21 cellular contexts compared by ENCODE assay signal in the genomic region with DNA sequence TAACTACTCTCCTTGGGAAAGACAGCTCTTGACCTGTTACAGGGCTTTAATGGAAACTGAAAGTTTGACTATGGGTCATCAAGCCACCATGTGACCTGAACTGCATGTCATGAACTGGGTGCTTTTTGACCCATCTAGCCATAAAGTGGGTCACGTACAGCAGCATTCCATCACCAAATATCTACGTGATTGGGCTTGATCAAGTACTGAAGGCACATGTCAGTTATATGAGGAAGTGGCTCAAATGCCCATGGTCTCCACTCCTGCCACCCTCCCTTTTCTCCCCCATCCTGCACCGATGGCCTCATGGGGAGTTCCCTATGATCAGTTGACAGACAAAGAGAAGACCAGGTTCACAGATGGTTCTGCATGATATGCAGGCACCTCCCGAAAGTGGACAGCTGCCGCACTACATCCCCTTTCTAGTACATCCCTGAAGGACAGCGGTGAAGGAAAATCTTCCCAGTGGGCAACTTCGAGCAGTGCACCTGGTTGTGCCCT. TPM values are rescaled to one million over a fixed set of nuclear protein-coding genes. Genes with fewer than 3 reads are reported as not detected.
DNase-seq lines count a peak whose midpoint lies in the region; ATAC-seq and TF ChIP-seq lines count a peak whose summit lies in the region.
"Had no signal": no experiment of that assay in that cellular context is flagged by ENCODE, and none has a peak within 500 bp of the region (broad histone marks: within the 10 kb centered on the region; RNA-seq: fewer than 3 reads in every experiment).

No MANE protein-coding gene starts in this region.

- H3K27ac ChIP-seq in RWPE2 (ENCODE audit: poor library complexity, severe bottlenecking), result no peak overlapping the region
- H3K27ac ChIP-seq: BLaER1, KMS-11 had no signal

- intact Hi-C loops in cardiac septum (cut with DNase I), result no loop called here
- intact Hi-C loops in Right ventricle myocardium inferior (cut with DNase I), result no loop called here

- no peak for TF ChIP-seq CTCF in RWPE2 (IDR thresholded peaks at IDR 0.05; ENCODE audit: poor library complexity, severe bottlenecking)

- H3K27me3 ChIP-seq in RWPE2 (ENCODE audit: insufficient read depth, poor library complexity, severe bottlenecking), result peaks cover 14% of the 10 kb centered on the region
- H3K27me3 ChIP-seq: BLaER1, MG63 had no signal

- no peaks in the 10 kb centered on the region for H3K4me1 ChIP-seq in RWPE2 (ENCODE audit: insufficient read depth, poor library complexity, severe bottlenecking)

- no peaks in the 10 kb centered on the region for H3K9me3 ChIP-seq in RWPE2 (ENCODE audit: severe bottlenecking)
- H3K9me3 ChIP-seq: BLaER1, SK-N-SH had no signal

- ATAC-seq in Right ventricle myocardium inferior, result no peak
- no peak for ATAC-seq in RWPE2 (ENCODE audit: low read depth)
- ATAC-seq in HG03457 (IDR thresholded peaks at IDR 0.05; ENCODE audit: unreplicated experiment), result no peak
- ATAC-seq in HG03280 (IDR thresholded peaks at IDR 0.05; ENCODE audit: unreplicated experiment), result no peak
- ATAC-seq: Panc1 had no signal

- H3K36me3 ChIP-seq in RWPE2 (ENCODE audit: low read depth), result no peaks in the 10 kb centered on the region
- H3K36me3 ChIP-seq: BLaER1, MG63 had no signal

- no peak overlapping the region for H3K4me3 ChIP-seq in RWPE2 (ENCODE audit: severe bottlenecking)
- H3K4me3 ChIP-seq: BLaER1, MG63 had no signal

- DNase-seq in cardiac septum (ENCODE audit: low spot score) (peak; percentile 22), Right ventricle myocardium inferior (ENCODE audit: missing footprints) (no peak), RWPE2 (ENCODE audit: low spot score) (peak; percentile 9), mesenteric fat pad (ENCODE audit: low spot score) (peak; percentile 37), GM19238 (ENCODE audit: insufficient read length, low spot score) (no peak), dedifferentiated amniotic fluid mesenchymal stem cell (ENCODE audit: extremely low spot score) (no peak)
- DNase-seq: GF-D8, H7, MG63, NCI-H187, NCI-H446, NCI-H69, SHP77, SK-N-SH had no signal

RNA-seq across cellular contexts. Expression of a gene that starts 7.3 kb away (rescaled TPM):
- total RNA-seq in cardiac septum (5.3 TPM), Right ventricle myocardium inferior (5.7 TPM), mesenteric fat pad (27.9 TPM)
- total RNA-seq: A172, Daoy, H7 had no signal

RNA-seq across cellular contexts. Expression of a gene that starts 44.5 kb away (rescaled TPM):
- total RNA-seq in cardiac septum, result not detected
- total RNA-seq in Right ventricle myocardium inferior, result not detected
- total RNA-seq in mesenteric fat pad, result 1.2 TPM
- total RNA-seq: A172, Daoy, H7 had no signal

Comparison
In these comparisons a context has a peak if more than half of its experiments do, and no peak if none do; other contexts are left out.
1. DNase-seq: peak in cardiac septum (single experiment), RWPE2 (single experiment) and mesenteric fat pad (single experiment); none in Right ventricle myocardium inferior (single experiment), GM19238 (single experiment) and dedifferentiated amniotic fluid mesenchymal stem cell (single experiment).